ENCODE assay signal across 30 cellular contexts in the genomic region with DNA sequence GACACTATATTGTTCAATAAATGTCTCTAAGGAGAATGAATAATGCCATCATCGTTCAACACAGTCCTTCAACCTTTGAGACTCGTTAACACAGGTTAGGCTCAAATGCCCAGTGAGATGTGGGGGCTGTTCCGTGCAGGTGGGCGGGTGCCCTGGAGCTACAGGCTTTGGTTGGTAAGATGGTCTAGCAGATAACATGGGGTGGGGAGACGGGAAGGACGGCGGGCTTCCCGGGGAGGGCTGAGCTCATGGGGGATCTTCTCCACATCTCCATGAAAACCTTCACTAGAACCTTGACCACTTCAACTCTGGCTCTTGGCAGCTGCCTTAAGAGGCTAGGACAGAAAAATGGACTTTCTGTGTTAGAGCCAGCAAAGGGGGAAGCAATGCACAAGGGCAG.
"Had no signal": no experiment of that assay in that cellular context is flagged by ENCODE, and none has a peak within 500 bp of the region (broad histone marks: within the 10 kb centered on the region; RNA-seq: fewer than 3 reads in every experiment).

No MANE protein-coding gene starts in this region.

- H3K36me3 ChIP-seq: adrenal gland, WERI-Rb-1 had no signal

- H3K4me1 Mint-ChIP-seq: activated B cell treated with CpG ODN at 0.5 μM for 24 hours; activated CD8-positive, alpha-beta memory T cell treated with anti-CD3 and anti-CD28 coated beads, Interleukin-2, amount 10 ng/mL, durations not matched to agents 7 days and 5 days; activated naive CD4-positive, alpha-beta T cell treated with anti-CD3 and anti-CD28 coated beads, Interleukin-2, amount 50 U/mL, for 24 hours; activated naive CD8-positive, alpha-beta T cell treated with anti-CD3 and anti-CD28 coated beads for 36 hours; activated naive CD8-positive, alpha-beta T cell treated with anti-CD3 and anti-CD28 coated beads, Interleukin-2, amount 50 U/mL, for 24 hours; T-helper 17 cell had no signal

- H3K9me3 ChIP-seq: adrenal gland, body of pancreas had no signal

- H3K36me3 Mint-ChIP-seq: activated CD8-positive, alpha-beta memory T cell treated with anti-CD3 and anti-CD28 coated beads, Interleukin-2, amount 10 ng/mL, durations not matched to agents 7 days and 5 days; activated naive CD4-positive, alpha-beta T cell treated with anti-CD3 and anti-CD28 coated beads, Interleukin-2, amount 50 U/mL, for 24 hours; activated naive CD8-positive, alpha-beta T cell treated with anti-CD3 and anti-CD28 coated beads for 36 hours had no signal

- H3K4me3 Mint-ChIP-seq: activated B cell treated with CpG ODN at 0.5 μM for 24 hours; activated CD8-positive, alpha-beta memory T cell treated with anti-CD3 and anti-CD28 coated beads, Interleukin-2, amount 10 ng/mL, durations not matched to agents 7 days and 5 days; activated CD8-positive, alpha-beta T cell treated with anti-CD3 and anti-CD28 coated beads for 36 hours; activated naive CD4-positive, alpha-beta T cell treated with anti-CD3 and anti-CD28 coated beads for 36 hours; activated naive CD4-positive, alpha-beta T cell treated with anti-CD3 and anti-CD28 coated beads, Interleukin-2, amount 50 U/mL, for 24 hours; activated naive CD8-positive, alpha-beta T cell treated with anti-CD3 and anti-CD28 coated beads for 36 hours; activated naive CD8-positive, alpha-beta T cell treated with anti-CD3 and anti-CD28 coated beads, Interleukin-2, amount 50 U/mL, for 24 hours; activated T-cell treated with anti-CD3 and anti-CD28 coated beads, Interleukin-2, amount 50 U/mL, for 24 hours; activated T-cell treated with anti-CD3 and anti-CD28 coated beads, Interleukin-2, amount 50 U/mL, for 72 hours; dendritic cell treated with granulocyte-macrophage colony-stimulating factor and Interleukin-4, amounts not matched to agents 40 ng/mL and 50 ng/mL, for 4 days; T-helper 17 cell; T-helper 2 cell treated with Interferon-gamma antibody and Interleukin-4, amounts not matched to agents 5 μg/mL and 100 μg/mL, for 36 hours had no signal

- H3K27ac ChIP-seq: adrenal gland, body of pancreas, dorsolateral prefrontal cortex, WERI-Rb-1 had no signal

- H3K4me3 ChIP-seq: adrenal gland, body of pancreas, dorsolateral prefrontal cortex had no signal

- FAIRE-seq: colon, frontal cortex had no signal

- DNase-seq: activated B cell treated with CpG ODN at 0.5 μM for 24 hours; activated CD4-positive, alpha-beta T cell treated with anti-CD3 and anti-CD28 coated beads for 48 hours; activated CD4-positive, alpha-beta T cell treated with anti-CD3 and anti-CD28 coated beads, Interleukin-2, amount 50 U/mL, for 1 hour; activated CD4-positive, alpha-beta T cell treated with anti-CD3 and anti-CD28 coated beads, Interleukin-2, amount 50 U/mL, for 48 hours; activated CD8-positive, alpha-beta memory T cell treated with anti-CD3 and anti-CD28 coated beads, Interleukin-2, amount 10 ng/mL, durations not matched to agents 7 days and 5 days; activated CD8-positive, alpha-beta memory T cell treated with anti-CD3 and anti-CD28 coated beads, Interleukin-2, amount 50 U/mL, for 48 hours; activated CD8-positive, alpha-beta T cell treated with anti-CD3 and anti-CD28 coated beads for 36 hours; activated naive CD4-positive, alpha-beta T cell treated with anti-CD3 and anti-CD28 coated beads for 36 hours; activated naive CD8-positive, alpha-beta T cell treated with anti-CD3 and anti-CD28 coated beads for 36 hours; activated naive CD8-positive, alpha-beta T cell treated with anti-CD3 and anti-CD28 coated beads, Interleukin-2, amount 50 U/mL, for 24 hours; activated T-cell treated with anti-CD3 and anti-CD28 coated beads for 4 hours; activated T-cell treated with anti-CD3 and anti-CD28 coated beads, Interleukin-2, amount 50 U/mL, for 24 hours; activated T-cell treated with anti-CD3 and anti-CD28 coated beads, Interleukin-2, amount 50 U/mL, for 72 hours; adrenal gland; amygdala; aorta; body of pancreas; caudate nucleus; effector CD4-positive, alpha-beta T cell; foreskin fibroblast; T-helper 1 cell; T-helper 17 cell; T1000; WERI-Rb-1 had no signal

- H3K27ac Mint-ChIP-seq: activated B cell treated with CpG ODN at 0.5 μM for 24 hours; activated CD8-positive, alpha-beta memory T cell treated with anti-CD3 and anti-CD28 coated beads, Interleukin-2, amount 10 ng/mL, durations not matched to agents 7 days and 5 days; activated CD8-positive, alpha-beta T cell treated with anti-CD3 and anti-CD28 coated beads for 36 hours; activated naive CD4-positive, alpha-beta T cell treated with anti-CD3 and anti-CD28 coated beads for 36 hours; activated naive CD4-positive, alpha-beta T cell treated with anti-CD3 and anti-CD28 coated beads, Interleukin-2, amount 50 U/mL, for 24 hours; activated naive CD8-positive, alpha-beta T cell treated with anti-CD3 and anti-CD28 coated beads for 36 hours; activated naive CD8-positive, alpha-beta T cell treated with anti-CD3 and anti-CD28 coated beads, Interleukin-2, amount 50 U/mL, for 24 hours; activated T-cell treated with anti-CD3 and anti-CD28 coated beads, Interleukin-2, amount 50 U/mL, for 24 hours; activated T-cell treated with anti-CD3 and anti-CD28 coated beads, Interleukin-2, amount 50 U/mL, for 72 hours; dendritic cell treated with granulocyte-macrophage colony-stimulating factor and Interleukin-4, amounts not matched to agents 40 ng/mL and 50 ng/mL, for 4 days; T-helper 17 cell; T-helper 2 cell treated with Interferon-gamma antibody and Interleukin-4, amounts not matched to agents 5 μg/mL and 100 μg/mL, for 36 hours had no signal

- H3K9me3 Mint-ChIP-seq: activated B cell treated with CpG ODN at 0.5 μM for 24 hours; activated CD8-positive, alpha-beta T cell treated with anti-CD3 and anti-CD28 coated beads for 36 hours; activated naive CD4-positive, alpha-beta T cell treated with anti-CD3 and anti-CD28 coated beads for 36 hours; activated naive CD4-positive, alpha-beta T cell treated with anti-CD3 and anti-CD28 coated beads, Interleukin-2, amount 50 U/mL, for 24 hours; activated naive CD8-positive, alpha-beta T cell treated with anti-CD3 and anti-CD28 coated beads for 36 hours; activated naive CD8-positive, alpha-beta T cell treated with anti-CD3 and anti-CD28 coated beads, Interleukin-2, amount 50 U/mL, for 24 hours; activated T-cell treated with anti-CD3 and anti-CD28 coated beads, Interleukin-2, amount 50 U/mL, for 24 hours; activated T-cell treated with anti-CD3 and anti-CD28 coated beads, Interleukin-2, amount 50 U/mL, for 72 hours; dendritic cell treated with granulocyte-macrophage colony-stimulating factor and Interleukin-4, amounts not matched to agents 40 ng/mL and 50 ng/mL, for 4 days; T-helper 2 cell treated with Interferon-gamma antibody and Interleukin-4, amounts not matched to agents 5 μg/mL and 100 μg/mL, for 36 hours had no signal

- H3K27me3 Mint-ChIP-seq: activated B cell treated with CpG ODN at 0.5 μM for 24 hours; activated CD8-positive, alpha-beta memory T cell treated with anti-CD3 and anti-CD28 coated beads, Interleukin-2, amount 10 ng/mL, durations not matched to agents 7 days and 5 days; activated naive CD4-positive, alpha-beta T cell treated with anti-CD3 and anti-CD28 coated beads, Interleukin-2, amount 50 U/mL, for 24 hours had no signal

- H3K4me1 ChIP-seq: adrenal gland, body of pancreas had no signal
